In genomic region chr6:89520730-89521129, GRCh38 we compare ENCODE assay signal across 38 cellular contexts.
"Had no signal": no experiment of that assay in that cellular context is flagged by ENCODE, and none has a peak within 500 bp of the region (broad histone marks: within the 10 kb centered on the region; RNA-seq: fewer than 3 reads in every experiment).

No MANE protein-coding gene starts in this region.

- H3K9me3 ChIP-seq: adrenal gland, ascending aorta, body of pancreas, breast epithelium had no signal

- H3K4me3 Mint-ChIP-seq: activated naive CD4-positive, alpha-beta T cell treated with anti-CD3 and anti-CD28 coated beads for 36 hours; activated naive CD4-positive, alpha-beta T cell treated with anti-CD3 and anti-CD28 coated beads, Interleukin-2, amount 10 ng/mL, durations not matched to agents 7 days and 5 days; activated naive CD4-positive, alpha-beta T cell treated with anti-CD3 and anti-CD28 coated beads, Interleukin-2, amount 50 U/mL, for 24 hours; activated naive CD8-positive, alpha-beta T cell; activated naive CD8-positive, alpha-beta T cell treated with anti-CD3 and anti-CD28 coated beads for 36 hours; activated naive CD8-positive, alpha-beta T cell treated with anti-CD3 and anti-CD28 coated beads, Interleukin-2, amount 10 ng/mL, durations not matched to agents 7 days and 5 days; activated naive CD8-positive, alpha-beta T cell treated with anti-CD3 and anti-CD28 coated beads, Interleukin-2, amount 50 U/mL, for 24 hours; activated T-cell treated with anti-CD3 and anti-CD28 coated beads, Interleukin-2, amount 50 U/mL, for 24 hours; activated T-cell treated with anti-CD3 and anti-CD28 coated beads, Interleukin-2, amount 50 U/mL, for 4 hours; activated T-cell treated with anti-CD3 and anti-CD28 coated beads, Interleukin-2, amount 50 U/mL, for 72 hours; activated T-helper 1 cell treated with anti-CD3 and anti-CD28 coated beads, Interleukin-12 subunit alpha, Interleukin-12 subunit beta, Interleukin-2, Interleukin-4 antibody, amounts not matched to agents 30 ng/mL and 10 ng/mL and 1 ng/mL, durations not matched to agents 14 hours and 24 hours and 36 hours; activated T-helper 17 cell treated with anti-CD3 and anti-CD28 coated beads, Interleukin-2, amount 50 U/mL, for 72 hours; brain; central memory CD8-positive, alpha-beta T cell had no signal

- H3K27ac ChIP-seq: adrenal gland, ascending aorta, body of pancreas, brain microvascular endothelial cell, breast epithelium, cardiac muscle cell had no signal

- DNase-seq: activated effector memory CD4-positive, alpha-beta T cell treated with anti-CD3 and anti-CD28 coated beads, Interleukin-2, amount 50 U/mL, for 16 hours; activated effector memory CD4-positive, alpha-beta T cell treated with Interleukin-2 at 50 U/mL for 16 hours; activated gamma-delta T cell; activated gamma-delta T cell treated with Interleukin-2 at 50 U/mL for 16 hours; activated naive CD4-positive, alpha-beta T cell; activated naive CD4-positive, alpha-beta T cell treated with anti-CD3 and anti-CD28 coated beads for 36 hours; activated naive CD4-positive, alpha-beta T cell treated with anti-CD3 and anti-CD28 coated beads, Interleukin-2, amount 10 ng/mL, durations not matched to agents 7 days and 5 days; activated naive CD4-positive, alpha-beta T cell treated with anti-CD3 and anti-CD28 coated beads, Interleukin-2, amount 50 U/mL, for 16 hours; activated naive CD4-positive, alpha-beta T cell treated with Interleukin-2 at 50 U/mL for 16 hours; activated naive CD8-positive, alpha-beta T cell treated with anti-CD3 and anti-CD28 coated beads for 36 hours; activated naive CD8-positive, alpha-beta T cell treated with anti-CD3 and anti-CD28 coated beads, Interleukin-2, amount 10 ng/mL, durations not matched to agents 7 days and 5 days; activated naive CD8-positive, alpha-beta T cell treated with anti-CD3 and anti-CD28 coated beads, Interleukin-2, amount 50 U/mL, for 24 hours; activated T-cell treated with anti-CD3 and anti-CD28 coated beads, Interleukin-2, amount 50 U/mL, for 1 hour; activated T-cell treated with anti-CD3 and anti-CD28 coated beads, Interleukin-2, amount 50 U/mL, for 24 hours; activated T-cell treated with anti-CD3 and anti-CD28 coated beads, Interleukin-2, amount 50 U/mL, for 4 hours; activated T-cell treated with anti-CD3 and anti-CD28 coated beads, Interleukin-2, amount 50 U/mL, for 48 hours; activated T-cell treated with anti-CD3 and anti-CD28 coated beads, Interleukin-2, amount 50 U/mL, for 72 hours; adrenal gland; amniotic stem cell; amygdala; anterior cingulate cortex; aorta; body of pancreas; brain microvascular endothelial cell; caudate nucleus; central memory CD4-positive, alpha-beta T cell; cerebellar nuclear complex had no signal

- H3K9me3 Mint-ChIP-seq: activated naive CD4-positive, alpha-beta T cell treated with anti-CD3 and anti-CD28 coated beads for 36 hours; activated naive CD4-positive, alpha-beta T cell treated with anti-CD3 and anti-CD28 coated beads, Interleukin-2, amount 10 ng/mL, durations not matched to agents 7 days and 5 days; activated naive CD4-positive, alpha-beta T cell treated with anti-CD3 and anti-CD28 coated beads, Interleukin-2, amount 50 U/mL, for 24 hours; activated naive CD4-positive, alpha-beta T cell treated with anti-CD3 and anti-CD28 coated beads, Interleukin-2, amount 50 U/mL, for 72 hours; activated naive CD8-positive, alpha-beta T cell treated with anti-CD3 and anti-CD28 coated beads for 36 hours; activated naive CD8-positive, alpha-beta T cell treated with anti-CD3 and anti-CD28 coated beads, Interleukin-2, amount 50 U/mL, for 24 hours; activated T-cell treated with anti-CD3 and anti-CD28 coated beads, Interleukin-2, amount 50 U/mL, for 24 hours; activated T-cell treated with anti-CD3 and anti-CD28 coated beads, Interleukin-2, amount 50 U/mL, for 4 hours; activated T-cell treated with anti-CD3 and anti-CD28 coated beads, Interleukin-2, amount 50 U/mL, for 72 hours; activated T-helper 1 cell treated with anti-CD3 and anti-CD28 coated beads, Interleukin-12 subunit alpha, Interleukin-12 subunit beta, Interleukin-2, Interleukin-4 antibody, amounts not matched to agents 30 ng/mL and 10 ng/mL and 1 ng/mL, durations not matched to agents 14 hours and 24 hours and 36 hours; activated T-helper 17 cell treated with anti-CD3 and anti-CD28 coated beads, Interleukin-2, amount 50 U/mL, for 72 hours; activated T-helper 2 cell treated with anti-CD3 and anti-CD28 coated beads, Interferon-gamma antibody, Interleukin-2, Interleukin-4, amounts not matched to agents 10 μg/mL and 5 μg/mL and 100 μg/mL, durations not matched to agents 14 hours and 24 hours and 36 hours; brain; central memory CD8-positive, alpha-beta T cell had no signal

- H3K4me3 ChIP-seq: adrenal gland, ascending aorta, body of pancreas, breast epithelium, cardiac muscle cell had no signal

- H3K4me1 ChIP-seq: adrenal gland, body of pancreas, breast epithelium had no signal

- H3K36me3 Mint-ChIP-seq: activated naive CD4-positive, alpha-beta T cell treated with anti-CD3 and anti-CD28 coated beads, Interleukin-2, amount 10 ng/mL, durations not matched to agents 7 days and 5 days; activated naive CD4-positive, alpha-beta T cell treated with anti-CD3 and anti-CD28 coated beads, Interleukin-2, amount 50 U/mL, for 72 hours; activated naive CD8-positive, alpha-beta T cell; activated naive CD8-positive, alpha-beta T cell treated with anti-CD3 and anti-CD28 coated beads for 36 hours had no signal

- H3K36me3 ChIP-seq: adrenal gland, ascending aorta, brain microvascular endothelial cell, breast epithelium, cardiac muscle cell had no signal

- H3K27ac Mint-ChIP-seq: activated naive CD4-positive, alpha-beta T cell treated with anti-CD3 and anti-CD28 coated beads for 36 hours; activated naive CD4-positive, alpha-beta T cell treated with anti-CD3 and anti-CD28 coated beads, Interleukin-2, amount 10 ng/mL, durations not matched to agents 7 days and 5 days; activated naive CD4-positive, alpha-beta T cell treated with anti-CD3 and anti-CD28 coated beads, Interleukin-2, amount 50 U/mL, for 24 hours; activated naive CD4-positive, alpha-beta T cell treated with anti-CD3 and anti-CD28 coated beads, Interleukin-2, amount 50 U/mL, for 72 hours; activated naive CD8-positive, alpha-beta T cell; activated naive CD8-positive, alpha-beta T cell treated with anti-CD3 and anti-CD28 coated beads for 36 hours; activated naive CD8-positive, alpha-beta T cell treated with anti-CD3 and anti-CD28 coated beads, Interleukin-2, amount 10 ng/mL, durations not matched to agents 7 days and 5 days; activated naive CD8-positive, alpha-beta T cell treated with anti-CD3 and anti-CD28 coated beads, Interleukin-2, amount 50 U/mL, for 24 hours; activated T-cell treated with anti-CD3 and anti-CD28 coated beads, Interleukin-2, amount 50 U/mL, for 24 hours; activated T-cell treated with anti-CD3 and anti-CD28 coated beads, Interleukin-2, amount 50 U/mL, for 72 hours; activated T-helper 1 cell treated with anti-CD3 and anti-CD28 coated beads, Interleukin-12 subunit alpha, Interleukin-12 subunit beta, Interleukin-2, Interleukin-4 antibody, amounts not matched to agents 30 ng/mL and 10 ng/mL and 1 ng/mL, durations not matched to agents 14 hours and 24 hours and 36 hours; activated T-helper 17 cell treated with anti-CD3 and anti-CD28 coated beads, Interleukin-2, amount 50 U/mL, for 72 hours; activated T-helper 2 cell treated with anti-CD3 and anti-CD28 coated beads, Interferon-gamma antibody, Interleukin-2, Interleukin-4, amounts not matched to agents 10 μg/mL and 5 μg/mL and 100 μg/mL, durations not matched to agents 14 hours and 24 hours and 36 hours; brain had no signal

- ATAC-seq: activated naive CD4-positive, alpha-beta T cell treated with anti-CD3 and anti-CD28 coated beads, Interleukin-2, amount 50 U/mL, for 72 hours; activated naive CD8-positive, alpha-beta T cell treated with anti-CD3 and anti-CD28 coated beads, Interleukin-2, amount 50 U/mL, for 24 hours; activated T-cell treated with anti-CD3 and anti-CD28 coated beads, Interleukin-2, amount 50 U/mL, for 4 hours; activated T-cell treated with anti-CD3 and anti-CD28 coated beads, Interleukin-2, amount 50 U/mL, for 72 hours; activated T-helper 17 cell treated with anti-CD3 and anti-CD28 coated beads, Interleukin-2, amount 50 U/mL, for 72 hours; body of pancreas had no signal

- H3K27me3 Mint-ChIP-seq: activated naive CD4-positive, alpha-beta T cell treated with anti-CD3 and anti-CD28 coated beads, Interleukin-2, amount 50 U/mL, for 24 hours; activated naive CD8-positive, alpha-beta T cell; activated naive CD8-positive, alpha-beta T cell treated with anti-CD3 and anti-CD28 coated beads for 36 hours; activated naive CD8-positive, alpha-beta T cell treated with anti-CD3 and anti-CD28 coated beads, Interleukin-2, amount 10 ng/mL, durations not matched to agents 7 days and 5 days; activated naive CD8-positive, alpha-beta T cell treated with anti-CD3 and anti-CD28 coated beads, Interleukin-2, amount 50 U/mL, for 24 hours; activated T-cell treated with anti-CD3 and anti-CD28 coated beads, Interleukin-2, amount 50 U/mL, for 24 hours; activated T-helper 17 cell treated with anti-CD3 and anti-CD28 coated beads, Interleukin-2, amount 50 U/mL, for 72 hours; central memory CD8-positive, alpha-beta T cell had no signal

- H3K27me3 ChIP-seq: adrenal gland, ascending aorta, body of pancreas, brain microvascular endothelial cell, breast epithelium, cardiac muscle cell had no signal

- H3K4me1 Mint-ChIP-seq: activated naive CD4-positive, alpha-beta T cell treated with anti-CD3 and anti-CD28 coated beads, Interleukin-2, amount 10 ng/mL, durations not matched to agents 7 days and 5 days; activated naive CD4-positive, alpha-beta T cell treated with anti-CD3 and anti-CD28 coated beads, Interleukin-2, amount 50 U/mL, for 24 hours; activated naive CD8-positive, alpha-beta T cell treated with anti-CD3 and anti-CD28 coated beads for 36 hours; activated naive CD8-positive, alpha-beta T cell treated with anti-CD3 and anti-CD28 coated beads, Interleukin-2, amount 10 ng/mL, durations not matched to agents 7 days and 5 days; activated naive CD8-positive, alpha-beta T cell treated with anti-CD3 and anti-CD28 coated beads, Interleukin-2, amount 50 U/mL, for 24 hours; activated T-helper 17 cell treated with anti-CD3 and anti-CD28 coated beads, Interleukin-2, amount 50 U/mL, for 72 hours; central memory CD8-positive, alpha-beta T cell had no signal
